ENCODE assay signal across 20 cellular contexts in genomic region chr4:153537493-153537960, GRCh38.
DNase-seq lines count a peak whose midpoint lies in the region; ATAC-seq and TF ChIP-seq lines count a peak whose summit lies in the region.
"Had no signal": no experiment of that assay in that cellular context is flagged by ENCODE, and none has a peak within 500 bp of the region (broad histone marks: within the 10 kb centered on the region; RNA-seq: fewer than 3 reads in every experiment).

No MANE protein-coding gene starts in this region.

- ATAC-seq in body of pancreas, result no peak
- no peak for ATAC-seq in gastrocnemius medialis
- ATAC-seq in left lung, result no peak
- no peak for ATAC-seq in SK-N-SH treated with all-trans-retinoic acid at 6 μM for 48 hours
- ATAC-seq: effector memory CD8-positive, alpha-beta T cell; HepG2 had no signal

- H4K20me1 ChIP-seq in OCI-LY1 (ENCODE audit: insufficient read depth, low read length), result peaks cover 4% of the 10 kb centered on the region; the same call in 1 of the 2 replicates

- no peak overlapping the region for H3K4me3 Mint-ChIP-seq in CD8-positive, alpha-beta memory T cell
- H3K4me3 Mint-ChIP-seq: activated CD4-positive, alpha-beta T cell treated with anti-CD3 and anti-CD28 coated beads, Interleukin-2, amount 10 ng/mL, durations not matched to agents 7 days and 5 days; effector memory CD8-positive, alpha-beta T cell had no signal

- POLR2A ChIA-PET in CD8-positive, alpha-beta memory T cell (lab: Charles Lee), result no interaction called here

- peaks cover 7% of the 10 kb centered on the region for H3K36me3 ChIP-seq in CD8-positive, alpha-beta memory T cell (ENCODE audit: insufficient read depth, low read length)
- H3K36me3 ChIP-seq in OCI-LY1 (ENCODE audit: insufficient read depth, low read length) (peaks cover 89% of the 10 kb centered on the region), body of pancreas (replicated peaks in 1 of 2; ENCODE audit: insufficient read depth in 1 of 2, low read depth in 2 of 2) (no peaks in the 10 kb centered on the region), gastrocnemius medialis (no peaks in the 10 kb centered on the region), left lung (no peaks in the 10 kb centered on the region)
- H3K36me3 ChIP-seq: prostate gland had no signal

- 81 to 86% methylated on average over 6 of the region's 6 CpGs for WGBS in body of pancreas, 2 donors

- H3F3A ChIP-seq in OCI-LY1 (ENCODE audit: insufficient read depth, low read length), result peaks cover 3% of the 10 kb centered on the region; the same call in 1 of the 2 replicates

- no peaks in the 10 kb centered on the region for H3K27me3 Mint-ChIP-seq in CD8-positive, alpha-beta memory T cell
- H3K27me3 Mint-ChIP-seq: activated CD4-positive, alpha-beta T cell treated with anti-CD3 and anti-CD28 coated beads, Interleukin-2, amount 10 ng/mL, durations not matched to agents 7 days and 5 days; effector memory CD8-positive, alpha-beta T cell had no signal

- no peak overlapping the region for H3K4me2 ChIP-seq in OCI-LY1 (ENCODE audit: low read length)

- CTCF ChIA-PET in CD8-positive, alpha-beta memory T cell (lab: Charles Lee), result no interaction called here

- no peak overlapping the region for H3K9ac ChIP-seq in OCI-LY1 (ENCODE audit: low read length)

- no peaks in the 10 kb centered on the region for H3K9me3 Mint-ChIP-seq in CD8-positive, alpha-beta memory T cell
- H3K9me3 Mint-ChIP-seq: activated CD4-positive, alpha-beta T cell treated with anti-CD3 and anti-CD28 coated beads, Interleukin-2, amount 10 ng/mL, durations not matched to agents 7 days and 5 days; effector memory CD8-positive, alpha-beta T cell had no signal

- no peaks in the 10 kb centered on the region for H3K9me2 ChIP-seq in OCI-LY1 (ENCODE audit: low read depth, low read length)

- TF ChIP-seq POLR2A in body of pancreas (IDR thresholded peaks at IDR 0.05) (no peak), gastrocnemius medialis (IDR thresholded peaks at IDR 0.05) (no peak)

- H3K27ac Mint-ChIP-seq in CD8-positive, alpha-beta memory T cell, result peak overlapping the region in 6 of 8 donors; percentile 18 to 92 (median 74)
- H3K27ac Mint-ChIP-seq: activated CD4-positive, alpha-beta T cell treated with anti-CD3 and anti-CD28 coated beads, Interleukin-2, amount 10 ng/mL, durations not matched to agents 7 days and 5 days had no signal

- DNase-seq in CD8-positive, alpha-beta memory T cell, result no peak
- DNase-seq in body of pancreas (no peak), gastrocnemius medialis (no peak), NCI-H2107 (lab: John Stamatoyannopoulos, UW) (no peak), left lung (no peak), putamen (ENCODE audit: low spot score) (no peak)
- DNase-seq: activated CD4-positive, alpha-beta T cell treated with anti-CD3 and anti-CD28 coated beads, Interleukin-2, amount 10 ng/mL, durations not matched to agents 7 days and 5 days; activated gamma-delta T cell; effector memory CD8-positive, alpha-beta T cell; EL; mesendoderm; NCI-H1417; NCI-H774; Right ventricle myocardium superior; stimulated activated naive CD4-positive, alpha-beta T cell treated with Interleukin-2 at 50 U/mL for 16 hours had no signal

- H3K4me3 ChIP-seq in CD8-positive, alpha-beta memory T cell (ENCODE audit: low read length), result no peak overlapping the region
- H3K4me3 ChIP-seq in OCI-LY1 (ENCODE audit: low read depth, low read length, poor library complexity, severe bottlenecking), result no peak overlapping the region
- no peak overlapping the region for H3K4me3 ChIP-seq in body of pancreas
- no peak overlapping the region for H3K4me3 ChIP-seq in gastrocnemius medialis
- no peak overlapping the region for H3K4me3 ChIP-seq in left lung
- H3K4me3 ChIP-seq: prostate gland, skin epidermis had no signal

- H3K4me1 Mint-ChIP-seq in CD8-positive, alpha-beta memory T cell, result peaks cover 79 to 93% (median 91%) of the 10 kb centered on the region in 3 donors

- in situ Hi-C loops in gastrocnemius medialis (cut with MboI; ENCODE audit: low sequenced_read_pairs in 4 of 4), result no loop called here

- peaks cover 92% of the 10 kb centered on the region for H3K4me1 ChIP-seq in CD8-positive, alpha-beta memory T cell (ENCODE audit: insufficient read depth, low read length)
- H3K4me1 ChIP-seq in OCI-LY1 (ENCODE audit: insufficient read depth, low read length, severe bottlenecking) (peaks cover 51% of the 10 kb centered on the region), body of pancreas (peaks cover 75% of the 10 kb centered on the region), gastrocnemius medialis (peaks cover 77 to 81% of the 10 kb centered on the region in 2 donors), left lung (peaks cover 0 to 12% of the 10 kb centered on the region in 2 donors)

- no peak overlapping the region for H2AFZ ChIP-seq in OCI-LY1 (ENCODE audit: low read length)

- H3K27ac ChIP-seq in CD8-positive, alpha-beta memory T cell (ENCODE audit: low read depth, low read length), result no peak overlapping the region
- H3K27ac ChIP-seq in OCI-LY1 (ENCODE audit: low read depth, low read length, poor library complexity, severe bottlenecking) (peak overlapping the region; percentile 25), body of pancreas (peak overlapping the region in 3 of 4 donors; percentile 82 to 91 (median 86)), gastrocnemius medialis (peak overlapping the region in 3 of 4 donors; percentile 67 to 88 (median 86)), left lung (no peak overlapping the region)

- H3K36me3 Mint-ChIP-seq in CD8-positive, alpha-beta memory T cell, result peaks cover 0 to 30% (median 8%) of the 10 kb centered on the region in 3 donors

- peaks cover 98% of the 10 kb centered on the region for H3K79me2 ChIP-seq in OCI-LY1 (ENCODE audit: insufficient read depth, low read length)

- no peaks in the 10 kb centered on the region for H3K9me3 ChIP-seq in CD8-positive, alpha-beta memory T cell (ENCODE audit: low read length)
- H3K9me3 ChIP-seq in OCI-LY1 (ENCODE audit: low read length) (no peaks in the 10 kb centered on the region), body of pancreas (no peaks in the 10 kb centered on the region), gastrocnemius medialis (no peaks in the 10 kb centered on the region), left lung (no peaks in the 10 kb centered on the region)
- H3K9me3 ChIP-seq: prostate gland had no signal

- no peak for TF ChIP-seq CTCF in OCI-LY1 (IDR thresholded peaks at IDR 0.05; ENCODE audit: low read length)
- no peak for TF ChIP-seq CTCF in body of pancreas (IDR thresholded peaks at IDR 0.05)
- no peak for TF ChIP-seq CTCF in gastrocnemius medialis (IDR thresholded peaks at IDR 0.05 in 4 of 5, conservative IDR thresholded peaks at IDR 0.05 in 1 of 5)
- no peak for TF ChIP-seq CTCF in left lung (IDR thresholded peaks at IDR 0.05)

- intact Hi-C loops in body of pancreas (cut with DNase I), result no loop called here
- intact Hi-C loops in gastrocnemius medialis (cut with DNase I; ENCODE audit: low total_unique reads), result no loop called here
- intact Hi-C loops in left lung (cut with DNase I), result no loop called here

- H3K27me3 ChIP-seq in CD8-positive, alpha-beta memory T cell (ENCODE audit: insufficient read depth, low read length, poor library complexity, severe bottlenecking), result no peaks in the 10 kb centered on the region
- H3K27me3 ChIP-seq in OCI-LY1 (ENCODE audit: insufficient read depth, low read length), result no peaks in the 10 kb centered on the region
- no peaks in the 10 kb centered on the region for H3K27me3 ChIP-seq in body of pancreas
- H3K27me3 ChIP-seq in gastrocnemius medialis, result no peaks in the 10 kb centered on the region
- H3K27me3 ChIP-seq in left lung, result no peaks in the 10 kb centered on the region

TF ChIP-seq in SK-N-SH treated with all-trans-retinoic acid at 6 μM for 48 hours, 23 proteins besides CTCF, POLR2A, EP300 and RAD21 (continues in another document):
- no peak for TF ChIP-seq BACH2 (CRISPR knock-in tag; IDR thresholded peaks at IDR 0.05; ENCODE audit: borderline replicate concordance)
- no peak for TF ChIP-seq PPARA (CRISPR knock-in tag; IDR thresholded peaks at IDR 0.05; ENCODE audit: borderline replicate concordance)
- TF ChIP-seq CSDC2 (CRISPR knock-in tag; IDR thresholded peaks at IDR 0.05), result no peak
- TF ChIP-seq ISL1 (CRISPR knock-in tag; IDR thresholded peaks at IDR 0.05), result no peak
- TF ChIP-seq GLIS3 (CRISPR knock-in tag; IDR thresholded peaks at IDR 0.05), result no peak
- no peak for TF ChIP-seq SNAI2 (CRISPR knock-in tag; IDR thresholded peaks at IDR 0.05)
- TF ChIP-seq TCF4 (CRISPR knock-in tag; IDR thresholded peaks at IDR 0.05; ENCODE audit: borderline replicate concordance), result no peak
- no peak for TF ChIP-seq ESRRG (CRISPR knock-in tag; IDR thresholded peaks at IDR 0.05)
- TF ChIP-seq POU6F1 (CRISPR knock-in tag; IDR thresholded peaks at IDR 0.05; ENCODE audit: borderline replicate concordance, low read depth), result no peak
- TF ChIP-seq, protein P1, sequence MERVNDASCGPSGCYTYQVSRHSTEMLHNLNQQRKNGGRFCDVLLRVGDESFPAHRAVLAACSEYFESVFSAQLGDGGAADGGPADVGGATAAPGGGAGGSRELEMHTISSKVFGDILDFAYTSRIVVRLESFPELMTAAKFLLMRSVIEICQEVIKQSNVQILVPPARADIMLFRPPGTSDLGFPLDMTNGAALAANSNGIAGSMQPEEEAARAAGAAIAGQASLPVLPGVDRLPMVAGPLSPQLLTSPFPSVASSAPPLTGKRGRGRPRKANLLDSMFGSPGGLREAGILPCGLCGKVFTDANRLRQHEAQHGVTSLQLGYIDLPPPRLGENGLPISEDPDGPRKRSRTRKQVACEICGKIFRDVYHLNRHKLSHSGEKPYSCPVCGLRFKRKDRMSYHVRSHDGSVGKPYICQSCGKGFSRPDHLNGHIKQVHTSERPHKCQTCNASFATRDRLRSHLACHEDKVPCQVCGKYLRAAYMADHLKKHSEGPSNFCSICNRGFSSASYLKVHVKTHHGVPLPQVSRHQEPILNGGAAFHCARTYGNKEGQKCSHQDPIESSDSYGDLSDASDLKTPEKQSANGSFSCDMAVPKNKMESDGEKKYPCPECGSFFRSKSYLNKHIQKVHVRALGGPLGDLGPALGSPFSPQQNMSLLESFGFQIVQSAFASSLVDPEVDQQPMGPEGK (CRISPR knock-in tag; IDR thresholded peaks at IDR 0.05; ENCODE audit: borderline replicate concordance), result no peak
- TF ChIP-seq ARNTL (CRISPR knock-in tag; IDR thresholded peaks at IDR 0.05; ENCODE audit: borderline replicate concordance, low read depth), result no peak

Comparison
In these comparisons a context has a peak if more than half of its experiments do, and no peak if none do; other contexts are left out.
1. H3K27ac ChIP-seq: peak in OCI-LY1 (single experiment), body of pancreas (3 of 4) and gastrocnemius medialis (3 of 4); none in CD8-positive, alpha-beta memory T cell (single experiment) and left lung (0 of 2).